Comparison of ENCODE assay signal across 23 cellular contexts in the genomic region with DNA sequence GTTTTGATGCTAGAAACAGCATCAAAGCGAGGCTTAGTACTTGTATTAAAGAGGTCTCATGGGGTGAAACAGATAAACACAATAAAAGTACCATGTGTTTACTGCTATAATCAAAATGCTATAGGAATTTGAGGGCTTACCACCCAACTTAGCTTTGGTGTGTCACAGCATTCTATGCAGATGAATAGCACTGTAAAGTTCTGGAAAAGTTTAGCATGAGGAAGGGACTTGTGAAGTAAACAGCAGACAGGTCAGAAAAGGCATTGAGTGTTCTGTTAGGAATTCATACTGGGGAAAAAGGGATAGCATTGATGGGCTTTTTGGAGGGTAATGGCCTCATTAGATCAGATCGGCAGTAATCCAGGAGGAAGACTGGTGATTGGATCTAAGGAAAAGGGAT.
DNase-seq lines count a peak whose midpoint lies in the region; ATAC-seq and TF ChIP-seq lines count a peak whose summit lies in the region.
"Had no signal": no experiment of that assay in that cellular context is flagged by ENCODE, and none has a peak within 500 bp of the region (broad histone marks: within the 10 kb centered on the region; RNA-seq: fewer than 3 reads in every experiment).

No MANE protein-coding gene starts in this region.

- H3K4me1 ChIP-seq in GM23248 (ENCODE audit: insufficient read depth) = peaks cover 16% of the 10 kb centered on the region
- H3K4me1 ChIP-seq: BLaER1 had no signal

- H3K27me3 ChIP-seq in GM23248 (replicated peaks; ENCODE audit: insufficient read depth) = no peaks in the 10 kb centered on the region
- H3K27me3 ChIP-seq: BLaER1 had no signal

- peaks cover 15% of the 10 kb centered on the region for H3K9me3 Mint-ChIP-seq in neural crest cell

- H3K4me2 ChIP-seq in GM23248 (ENCODE audit: unreplicated experiment) = no peak overlapping the region
- H3K4me2 ChIP-seq: BLaER1 had no signal

- DNase-seq in GM23248 = peak; percentile 60
- no peak for DNase-seq in neural crest cell (ENCODE audit: low read depth, low spot score)
- no peak for DNase-seq in GM10266 (ENCODE audit: extremely low spot score)
- no peak for DNase-seq in HUDEP-2 (lab: John Stamatoyannopoulos, UW; ENCODE audit: unreplicated experiment in 76 of 76)
- no peak for DNase-seq in COLO829 (ENCODE audit: low spot score)
- DNase-seq: CD8-positive, alpha-beta T cell; DMS53; Karpas-422; NCI-H1048; NCI-H1436 treated with DMSO at 0.1 percent for 48 hours; NCI-H2029; NCI-H2171 treated with DMSO at 0.1 percent for 48 hours; NCI-H446; NCI-H69; SHP77 had no signal

- H4K20me1 ChIP-seq in GM23248 (ENCODE audit: insufficient read depth) = no peaks in the 10 kb centered on the region
- H4K20me1 ChIP-seq: BLaER1 had no signal

- H3K27me3 Mint-ChIP-seq in neural crest cell (ENCODE audit: low read depth) = no peaks in the 10 kb centered on the region
- H3K27me3 Mint-ChIP-seq: IgD-negative memory B cell had no signal

- no peak overlapping the region for H3K4me3 Mint-ChIP-seq in neural crest cell
- H3K4me3 Mint-ChIP-seq: CD8-positive, alpha-beta T cell; IgD-negative memory B cell had no signal

- WGBS in GM23248 (ENCODE audit: low coverage in 1 of 2, low lambda C conversion rate in 2 of 2, missing lambda C conversion rate in 2 of 2), 2 experiments = 71 to 74% methylated on average over 2 of the region's 2 CpGs

- no peaks in the 10 kb centered on the region for H3K79me2 ChIP-seq in GM23248 (ENCODE audit: insufficient read depth)

- H2AFZ ChIP-seq in GM23248 = no peak overlapping the region

- peaks cover 31% of the 10 kb centered on the region for H3K4me1 Mint-ChIP-seq in neural crest cell
- H3K4me1 Mint-ChIP-seq: IgD-negative memory B cell had no signal

- ATAC-seq in HG03432 (IDR thresholded peaks at IDR 0.05; ENCODE audit: unreplicated experiment) = no peak
- ATAC-seq: CD8-positive, alpha-beta T cell had no signal

- no peak overlapping the region for H3K4me3 ChIP-seq in GM23248
- H3K4me3 ChIP-seq: BLaER1, HAP-1, SK-N-MC had no signal

- H3K27ac Mint-ChIP-seq in neural crest cell (ENCODE audit: unreplicated experiment) = peak overlapping the region; percentile 2
- H3K27ac Mint-ChIP-seq: CD8-positive, alpha-beta T cell; IgD-negative memory B cell had no signal

- H3K9me2 ChIP-seq in GM23248 (ENCODE audit: insufficient read depth) = no peaks in the 10 kb centered on the region

- no peaks in the 10 kb centered on the region for H3K36me3 ChIP-seq in GM23248 (ENCODE audit: low read depth)
- H3K36me3 ChIP-seq: BLaER1, HAP-1 had no signal

- H3F3A ChIP-seq in GM23248 (ENCODE audit: insufficient read depth) = no peaks in the 10 kb centered on the region; the same call in 1 of the 2 replicates

- H3K27ac ChIP-seq in 22Rv1 = peak overlapping the region; percentile 46
- peak overlapping the region; percentile 21 for H3K27ac ChIP-seq in GM23248
- peak overlapping the region; percentile 75 for H3K27ac ChIP-seq in VCaP
- H3K27ac ChIP-seq: BLaER1, HL-60, SK-N-MC had no signal

- TF ChIP-seq CTCF in 22Rv1 (IDR thresholded peaks at IDR 0.05) (no peak), VCaP (conservative IDR thresholded peaks at IDR 0.05) (no peak), neural crest cell (conservative IDR thresholded peaks at IDR 0.05) (no peak), GM10266 (IDR thresholded peaks at IDR 0.05; ENCODE audit: control insufficient read depth, insufficient read depth, low read depth, missing control alignments) (no peak)

- no peaks in the 10 kb centered on the region for H3K9me3 ChIP-seq in GM23248 (ENCODE audit: low read depth)
- H3K9me3 ChIP-seq: BLaER1, HAP-1 had no signal

- in situ Hi-C loops in GM23248 (cut with MboI) = no loop called here

- peaks cover 11% of the 10 kb centered on the region for H3K36me3 Mint-ChIP-seq in neural crest cell (ENCODE audit: low read depth)
- H3K36me3 Mint-ChIP-seq: CD8-positive, alpha-beta T cell; IgD-negative memory B cell had no signal

- H3K9ac ChIP-seq in GM23248 = no peak overlapping the region
- H3K9ac ChIP-seq: BLaER1 had no signal

Comparison
In these comparisons a context has a peak if more than half of its experiments do, and no peak if none do; other contexts are left out.
1. H3K27ac ChIP-seq: peak in every context shown above with its lines; median percentile 75 in VCaP; 46 in 22Rv1; 21 in GM23248.